11 cellular contexts compared by ENCODE assay signal in the genomic region with DNA sequence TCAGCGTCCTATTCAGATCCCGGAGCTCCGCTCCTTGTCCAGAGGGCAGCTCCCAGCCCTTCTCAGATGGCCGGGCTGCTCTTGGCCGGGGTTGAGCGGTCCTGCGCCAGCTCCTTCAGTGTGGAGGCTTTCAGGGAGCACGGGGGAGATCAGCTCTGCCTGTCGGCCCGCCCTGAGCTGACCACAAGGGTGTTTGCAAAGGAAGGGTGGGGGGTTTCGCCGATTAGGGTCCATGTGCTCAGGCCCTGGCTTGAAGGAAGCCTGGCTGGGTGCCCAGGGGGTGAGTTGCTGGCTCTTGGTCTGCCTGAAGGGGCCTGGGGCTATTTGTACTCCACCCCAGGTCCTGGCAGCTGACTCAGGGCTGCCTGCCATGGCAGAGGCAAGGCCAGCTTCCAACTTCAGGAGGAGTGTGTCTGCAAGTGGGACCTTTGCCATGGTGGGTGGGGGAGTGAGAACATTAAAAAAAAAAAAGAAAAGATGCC.
DNase-seq lines count a peak whose midpoint lies in the region; ATAC-seq and TF ChIP-seq lines count a peak whose summit lies in the region.
"Had no signal": no experiment of that assay in that cellular context is flagged by ENCODE, and none has a peak within 500 bp of the region (broad histone marks: within the 10 kb centered on the region; RNA-seq: fewer than 3 reads in every experiment).

No MANE protein-coding gene starts in this region.

- POLR2A ChIA-PET in activated CD8-positive, alpha-beta T cell treated with anti-CD3 and anti-CD28 coated beads, Interleukin-2, amount 10 ng/mL, durations not matched to agents 7 days and 5 days (lab: Charles Lee) = no interaction called here

- DNase-seq in AG20443 (ENCODE audit: low spot score) (peak; percentile 51), globus pallidus (ENCODE audit: low spot score) (peak; percentile 55), osteocyte (ENCODE audit: extremely low spot score, unreplicated experiment) (no peak), KBM-7 (no peak)
- no peak for DNase-seq in activated CD8-positive, alpha-beta T cell treated with anti-CD3 and anti-CD28 coated beads, Interleukin-2, amount 10 ng/mL, durations not matched to agents 7 days and 5 days
- DNase-seq in activated CD4-positive, alpha-beta T cell treated with anti-CD3 and anti-CD28 coated beads, Interleukin-2, amount 10 ng/mL, durations not matched to agents 24 days and 14 days = no peak
- DNase-seq: activated CD4-positive, alpha-beta T cell treated with anti-CD3 and anti-CD28 coated beads for 36 hours; occipital lobe had no signal

- CTCF ChIA-PET in activated CD8-positive, alpha-beta T cell treated with anti-CD3 and anti-CD28 coated beads, Interleukin-2, amount 10 ng/mL, durations not matched to agents 7 days and 5 days (lab: Charles Lee) = no interaction called here

- in situ Hi-C loops in KBM-7 (cut with MboI; ENCODE audit: low pct_unique_long_range_greater_than_20kb, low sequenced_read_pairs) = no loop called here

- no peak overlapping the region for H3K4me3 Mint-ChIP-seq in osteocyte (ENCODE audit: unreplicated experiment)
- H3K4me3 Mint-ChIP-seq in activated CD8-positive, alpha-beta T cell treated with anti-CD3 and anti-CD28 coated beads, Interleukin-2, amount 10 ng/mL, durations not matched to agents 7 days and 5 days = no peak overlapping the region
- no peak overlapping the region for H3K4me3 Mint-ChIP-seq in activated CD4-positive, alpha-beta T cell treated with anti-CD3 and anti-CD28 coated beads, Interleukin-2, amount 10 ng/mL, durations not matched to agents 24 days and 14 days
- H3K4me3 Mint-ChIP-seq: activated CD4-positive, alpha-beta T cell treated with anti-CD3 and anti-CD28 coated beads for 36 hours had no signal

- no peaks in the 10 kb centered on the region for H3K9me3 Mint-ChIP-seq in osteocyte (ENCODE audit: unreplicated experiment)
- no peaks in the 10 kb centered on the region for H3K9me3 Mint-ChIP-seq in activated CD8-positive, alpha-beta T cell treated with anti-CD3 and anti-CD28 coated beads, Interleukin-2, amount 10 ng/mL, durations not matched to agents 7 days and 5 days (ENCODE audit: insufficient read depth)
- no peaks in the 10 kb centered on the region for H3K9me3 Mint-ChIP-seq in activated CD4-positive, alpha-beta T cell treated with anti-CD3 and anti-CD28 coated beads, Interleukin-2, amount 10 ng/mL, durations not matched to agents 24 days and 14 days

- intact Hi-C loops in activated CD4-positive, alpha-beta T cell treated with anti-CD3 and anti-CD28 coated beads, Interleukin-2, amount 10 ng/mL, durations not matched to agents 24 days and 14 days (cut with micrococcal nuclease) = no loop called here

- H3K4me1 Mint-ChIP-seq in osteocyte (ENCODE audit: unreplicated experiment) = peaks cover 32% of the 10 kb centered on the region
- H3K4me1 Mint-ChIP-seq in activated CD8-positive, alpha-beta T cell treated with anti-CD3 and anti-CD28 coated beads, Interleukin-2, amount 10 ng/mL, durations not matched to agents 7 days and 5 days (ENCODE audit: low read depth) = no peaks in the 10 kb centered on the region
- H3K4me1 Mint-ChIP-seq in activated CD4-positive, alpha-beta T cell treated with anti-CD3 and anti-CD28 coated beads, Interleukin-2, amount 10 ng/mL, durations not matched to agents 24 days and 14 days = no peaks in the 10 kb centered on the region
- H3K4me1 Mint-ChIP-seq: activated CD4-positive, alpha-beta T cell treated with anti-CD3 and anti-CD28 coated beads for 36 hours had no signal

- ATAC-seq in activated CD8-positive, alpha-beta T cell treated with anti-CD3 and anti-CD28 coated beads, Interleukin-2, amount 10 ng/mL, durations not matched to agents 7 days and 5 days = no peak
- ATAC-seq in HG02938 (IDR thresholded peaks at IDR 0.05; ENCODE audit: unreplicated experiment) = no peak
- ATAC-seq: activated CD4-positive, alpha-beta T cell treated with anti-CD3 and anti-CD28 coated beads for 36 hours; body of pancreas had no signal

- peak overlapping the region; percentile 19 for H3K27ac Mint-ChIP-seq in osteocyte (ENCODE audit: unreplicated experiment)
- no peak overlapping the region for H3K27ac Mint-ChIP-seq in activated CD8-positive, alpha-beta T cell treated with anti-CD3 and anti-CD28 coated beads, Interleukin-2, amount 10 ng/mL, durations not matched to agents 7 days and 5 days
- H3K27ac Mint-ChIP-seq in activated CD4-positive, alpha-beta T cell treated with anti-CD3 and anti-CD28 coated beads, Interleukin-2, amount 10 ng/mL, durations not matched to agents 24 days and 14 days = no peak overlapping the region
- H3K27ac Mint-ChIP-seq: activated CD4-positive, alpha-beta T cell treated with anti-CD3 and anti-CD28 coated beads for 36 hours had no signal

- peak overlapping the region; percentile 77 for H3K27ac ChIP-seq in VCaP
- H3K27ac ChIP-seq: body of pancreas had no signal

- no peaks in the 10 kb centered on the region for H3K27me3 Mint-ChIP-seq in osteocyte (ENCODE audit: unreplicated experiment)
- no peaks in the 10 kb centered on the region for H3K27me3 Mint-ChIP-seq in activated CD8-positive, alpha-beta T cell treated with anti-CD3 and anti-CD28 coated beads, Interleukin-2, amount 10 ng/mL, durations not matched to agents 7 days and 5 days (ENCODE audit: low read depth)
- no peaks in the 10 kb centered on the region for H3K27me3 Mint-ChIP-seq in activated CD4-positive, alpha-beta T cell treated with anti-CD3 and anti-CD28 coated beads, Interleukin-2, amount 10 ng/mL, durations not matched to agents 24 days and 14 days
- H3K27me3 Mint-ChIP-seq: activated CD4-positive, alpha-beta T cell treated with anti-CD3 and anti-CD28 coated beads for 36 hours had no signal

- TF ChIP-seq CTCF in VCaP (conservative IDR thresholded peaks at IDR 0.05) = no peak
- TF ChIP-seq CTCF in osteocyte (IDR thresholded peaks at IDR 0.05) = no peak

- no peaks in the 10 kb centered on the region for H3K36me3 Mint-ChIP-seq in osteocyte (ENCODE audit: unreplicated experiment)
- H3K36me3 Mint-ChIP-seq in activated CD8-positive, alpha-beta T cell treated with anti-CD3 and anti-CD28 coated beads, Interleukin-2, amount 10 ng/mL, durations not matched to agents 7 days and 5 days (ENCODE audit: low read depth) = no peaks in the 10 kb centered on the region
- H3K36me3 Mint-ChIP-seq in activated CD4-positive, alpha-beta T cell treated with anti-CD3 and anti-CD28 coated beads, Interleukin-2, amount 10 ng/mL, durations not matched to agents 24 days and 14 days (ENCODE audit: low read depth) = no peaks in the 10 kb centered on the region

Comparison
In these comparisons a context has a peak if more than half of its experiments do, and no peak if none do; other contexts are left out.
1. DNase-seq: peak in AG20443 (single experiment) and globus pallidus (single experiment); none in osteocyte (single experiment), activated CD8-positive, alpha-beta T cell treated with anti-CD3 and anti-CD28 coated beads, Interleukin-2, amount 10 ng/mL, durations not matched to agents 7 days and 5 days (single experiment), KBM-7 (single experiment) and activated CD4-positive, alpha-beta T cell treated with anti-CD3 and anti-CD28 coated beads, Interleukin-2, amount 10 ng/mL, durations not matched to agents 24 days and 14 days (single experiment).